8 cellular contexts compared by ENCODE assay signal in genomic region chr17:75785770-75786538, GRCh38. TPM values are rescaled to one million over a fixed set of nuclear protein-coding genes. Genes with fewer than 3 reads are reported as not detected.
DNase-seq lines count a peak whose midpoint lies in the region; ATAC-seq and TF ChIP-seq lines count a peak whose summit lies in the region.

No MANE protein-coding gene starts in this region.

- H3K9me3 Mint-ChIP-seq in endothelial cell (ENCODE audit: unreplicated experiment) (no peaks in the 10 kb centered on the region), osteocyte (ENCODE audit: unreplicated experiment) (no peaks in the 10 kb centered on the region)

- H3K4me1 Mint-ChIP-seq in endothelial cell (ENCODE audit: unreplicated experiment) (peaks cover 19% of the 10 kb centered on the region), osteocyte (ENCODE audit: unreplicated experiment) (peaks cover 44% of the 10 kb centered on the region)

- H3K27ac Mint-ChIP-seq in endothelial cell (ENCODE audit: unreplicated experiment) = peak overlapping the region; percentile 99
- peak overlapping the region; percentile 99 for H3K27ac Mint-ChIP-seq in osteocyte (ENCODE audit: unreplicated experiment)

- H3K36me3 Mint-ChIP-seq in endothelial cell (ENCODE audit: low read depth, unreplicated experiment) (no peaks in the 10 kb centered on the region), osteocyte (ENCODE audit: unreplicated experiment) (peaks cover 3% of the 10 kb centered on the region)

- H3K27me3 Mint-ChIP-seq in endothelial cell (ENCODE audit: unreplicated experiment) (peaks cover 4% of the 10 kb centered on the region), osteocyte (ENCODE audit: unreplicated experiment) (no peaks in the 10 kb centered on the region)

- TF ChIP-seq CTCF in RWPE1 (conservative IDR thresholded peaks at IDR 0.05; ENCODE audit: low read depth) (no peak), endothelial cell (IDR thresholded peaks at IDR 0.05; ENCODE audit: unreplicated experiment) (no peak), osteocyte (IDR thresholded peaks at IDR 0.05) (no peak)

- peak overlapping the region; percentile 89 for H3K4me3 Mint-ChIP-seq in endothelial cell (ENCODE audit: unreplicated experiment)
- peak overlapping the region; percentile 85 for H3K4me3 Mint-ChIP-seq in osteocyte (ENCODE audit: unreplicated experiment)

- no peak for DNase-seq in activated CD4-positive, CD25-positive, alpha-beta regulatory T cell (lab: John Stamatoyannopoulos, UW)
- DNase-seq in RWPE1 (ENCODE audit: low spot score) (no peak), endothelial cell (ENCODE audit: low spot score) (no peak), osteocyte (ENCODE audit: extremely low spot score, unreplicated experiment) (no peak), cerebellum (ENCODE audit: low spot score) (no peak), NCI-H2029 treated with DMSO at 0.1 percent for 48 hours (lab: John Stamatoyannopoulos, UW) (no peak)

- POLR2A ChIA-PET in RWPE1 (lab: Yijun Ruan, JAX; ENCODE audit: low non-redundant PET) = interaction anchor here (1.3 kb wide), 1 partner anchor 23 kb away, joined by 5 read pairs; no protein-coding TSS in a partner anchor

- ATAC-seq in activated CD4-positive, CD25-positive, alpha-beta regulatory T cell treated with anti-CD3 and anti-CD28 coated beads, Interleukin-2, amount 50 U/mL, for 24 hours = peak; percentile 2 to 3
- ATAC-seq in HG03196 (IDR thresholded peaks at IDR 0.05; ENCODE audit: unreplicated experiment) = no peak

- CTCF ChIA-PET in RWPE1 (lab: Yijun Ruan, JAX) = interaction anchor here (0.7 to 1.3 kb wide), 5 partner anchors 23 to 110 kb away, joined by 3 to 4 read pairs (median 3); no protein-coding TSS in a partner anchor

- peak overlapping the region; percentile 99 for H3K27ac ChIP-seq in RWPE1

RNA-seq across cellular contexts. Expression of gene UNK, which starts 1.3 kb away (rescaled TPM):
- total RNA-seq in endothelial cell (ENCODE audit: unreplicated experiment) (28.8 TPM), osteocyte (35.1 and 38.2 TPM in 2 replicates), cerebellum (72.0 TPM)

RNA-seq across cellular contexts. Expression of gene GALK1, which starts 21.0 kb away (rescaled TPM):
- 18.0 TPM for total RNA-seq in endothelial cell (ENCODE audit: unreplicated experiment)
- 30.3 and 31.2 TPM in 2 replicates for total RNA-seq in osteocyte
- 6.8 TPM for total RNA-seq in cerebellum

RNA-seq across cellular contexts. Expression of gene UNC13D, which starts 58.2 kb away (rescaled TPM):
- total RNA-seq in endothelial cell (ENCODE audit: unreplicated experiment) (11.5 TPM), osteocyte (3.3 and 3.6 TPM in 2 replicates), cerebellum (1.6 TPM)
